1 cellular context compared by ENCODE assay signal in genomic region chr17:48048321-48049140, GRCh38.
TF ChIP-seq lines count a peak whose summit lies in the region.

TSS of gene NFE2L1 (plus strand) at chr17:48048359. CDS start at chr17:48051119, 2,760 bp downstream.

TF ChIP-seq in GM12878, 131 proteins besides CTCF, POLR2A, EP300 and RAD21 (continued from another document and continues in another):
- TF ChIP-seq RELB (IDR thresholded peaks at IDR 0.05; ENCODE audit: low read depth) (no peak), MYB (IDR thresholded peaks at IDR 0.05; ENCODE audit: borderline replicate concordance, low read depth, low read length) (no peak), ZNF622 (IDR thresholded peaks at IDR 0.05) (no peak), GABPA (IDR thresholded peaks at IDR 0.05; ENCODE audit: low read depth) (no peak), MEF2A (IDR thresholded peaks at IDR 0.05; ENCODE audit: insufficient read depth, low read depth, low read length) (no peak), CBX3 (IDR thresholded peaks at IDR 0.05; ENCODE audit: borderline replicate concordance, low read depth) (no peak), MTA2 (IDR thresholded peaks at IDR 0.05; ENCODE audit: low read depth) (no peak), TBL1XR1 (IDR thresholded peaks at IDR 0.05; ENCODE audit: low read depth, low read length) (0 out of 2 replicates have a peak, but pooled peaks have one; percentile 42), RBBP5 (conservative IDR thresholded peaks at IDR 0.05) (no peak), ZNF217 (IDR thresholded peaks at IDR 0.05) (no peak), PML (IDR thresholded peaks at IDR 0.05; ENCODE audit: low read length) (peak; percentile 43; the same call in 1 of the 2 replicates), HDAC6 (IDR thresholded peaks at IDR 0.05; ENCODE audit: unreplicated experiment) (peak; percentile 40), SRF (IDR thresholded peaks at IDR 0.05; ENCODE audit: low read depth in 2 of 2, low read length in 2 of 2) (0 out of 4 replicates have a peak, but pooled peaks of 1 of the 2 experiments have one; percentile 2), TCF12 (IDR thresholded peaks at IDR 0.05; ENCODE audit: low read depth, low read length) (peak; percentile 54; the same call in 1 of the 2 replicates), SMAD1 (IDR thresholded peaks at IDR 0.05; ENCODE audit: low read depth, partially characterized antibody) (peak; percentile 52), IRF4 (IDR thresholded peaks at IDR 0.05; ENCODE audit: low read depth, low read length) (0 out of 2 replicates have a peak, but pooled peaks have one; percentile 48), HCFC1 (IDR thresholded peaks at IDR 0.05; ENCODE audit: low read length) (0 out of 2 replicates have a peak, but pooled peaks have one; percentile 26), KLF5 (IDR thresholded peaks at IDR 0.05; ENCODE audit: partially characterized antibody) (no peak), HDAC2 (IDR thresholded peaks at IDR 0.05) (no peak), E4F1 (IDR thresholded peaks at IDR 0.05; ENCODE audit: borderline replicate concordance, partially characterized antibody) (no peak), IRF3 (IDR thresholded peaks at IDR 0.05) (no peak), PRDM15 (CRISPR knock-in tag; IDR thresholded peaks at IDR 0.05) (no peak), JUND (IDR thresholded peaks at IDR 0.05; ENCODE audit: low read depth, low read length) (0 out of 2 replicates have a peak, but pooled peaks have one; percentile 20), SMAD5 (IDR thresholded peaks at IDR 0.05; ENCODE audit: low read depth) (peak; percentile 1; the same call in 1 of the 2 replicates), BRCA1 (IDR thresholded peaks at IDR 0.05; ENCODE audit: low read depth, low read length) (no peak), STAT3 (IDR thresholded peaks at IDR 0.05; ENCODE audit: low read depth, low read length) (no peak), RUNX3 (IDR thresholded peaks at IDR 0.05; ENCODE audit: low read length) (no peak), FOXM1 (IDR thresholded peaks at IDR 0.05; ENCODE audit: low read depth, low read length) (no peak), MXI1 (IDR thresholded peaks at IDR 0.05; ENCODE audit: low read depth, low read length) (no peak; the same call in 1 of the 2 replicates), EED (IDR thresholded peaks at IDR 0.05; ENCODE audit: low read depth) (no peak), ZNF384 (IDR thresholded peaks at IDR 0.05; ENCODE audit: borderline replicate concordance, low read depth, low read length) (no peak), BACH1 (IDR thresholded peaks at IDR 0.05; ENCODE audit: borderline replicate concordance) (no peak; the same call in 1 of the 2 replicates), SKIL (IDR thresholded peaks at IDR 0.05; ENCODE audit: low read depth, poor library complexity, severe bottlenecking) (no peak), SIX5 (IDR thresholded peaks at IDR 0.05; ENCODE audit: low read depth, low read length, severe bottlenecking) (no peak), EZH2 (IDR thresholded peaks at IDR 0.05; ENCODE audit: borderline replicate concordance, control insufficient read depth, low read depth, low read length) (no peak), ETV6 (conservative IDR thresholded peaks at IDR 0.05 in 1 of 2, IDR thresholded peaks at IDR 0.05 in 1 of 2; ENCODE audit: borderline replicate concordance in 1 of 2, low read depth in 1 of 2) (no peak), IRF5 (IDR thresholded peaks at IDR 0.05; ENCODE audit: borderline replicate concordance) (no peak), CHD2 (IDR thresholded peaks at IDR 0.05; ENCODE audit: borderline replicate concordance, low read depth, low read length) (no peak), GATAD2B (conservative IDR thresholded peaks at IDR 0.05; ENCODE audit: low read depth) (no peak; the same call in 1 of the 2 replicates), ZSCAN29 (IDR thresholded peaks at IDR 0.05) (no peak), CHD4 (IDR thresholded peaks at IDR 0.05) (no peak), FOS (IDR thresholded peaks at IDR 0.05; ENCODE audit: borderline replicate concordance, extremely low read depth, insufficient read length) (no peak), POLR2AphosphoS5 (IDR thresholded peaks at IDR 0.05; ENCODE audit: low read length) (peak; percentile 94), TAF1 (IDR thresholded peaks at IDR 0.05; ENCODE audit: borderline replicate concordance, low read depth, low read length) (no peak), RCOR1 (conservative IDR thresholded peaks at IDR 0.05; ENCODE audit: low read depth, low read length) (0 out of 2 replicates have a peak, but pooled peaks have one; percentile 17), TARDBP (IDR thresholded peaks at IDR 0.05; ENCODE audit: borderline replicate concordance) (0 out of 2 replicates have a peak, but pooled peaks have one; percentile 43), MLLT1 (IDR thresholded peaks at IDR 0.05) (peak; percentile 42; the same call in 1 of the 2 replicates), E2F8 (IDR thresholded peaks at IDR 0.05; ENCODE audit: low read depth, partially characterized antibody) (no peak)
